In the genomic region with DNA sequence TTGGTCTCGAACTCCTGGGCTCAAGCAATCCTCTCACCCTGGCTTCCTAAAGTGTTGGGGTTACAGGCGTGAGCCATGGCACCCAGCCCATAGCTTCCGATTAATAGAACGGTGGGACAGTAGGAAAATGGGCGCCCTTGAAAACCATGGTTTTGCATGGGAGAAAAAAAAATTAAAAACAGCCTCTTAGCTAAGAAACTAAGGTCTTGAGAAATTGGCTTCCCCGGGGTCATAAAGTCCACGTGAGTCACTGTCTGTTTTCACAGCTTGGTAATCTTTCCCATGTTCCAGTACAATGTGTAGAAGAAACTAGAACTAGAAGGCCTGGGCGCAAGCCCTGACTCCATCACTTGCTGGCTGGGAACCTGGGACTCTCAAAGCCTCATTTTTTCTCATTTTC, we compare ENCODE assay signal across 11 cellular contexts. TPM values are rescaled to one million over a fixed set of nuclear protein-coding genes. Genes with fewer than 3 reads are reported as not detected.
DNase-seq lines count a peak whose midpoint lies in the region; ATAC-seq and TF ChIP-seq lines count a peak whose summit lies in the region.
"Had no signal": no experiment of that assay in that cellular context is flagged by ENCODE, and none has a peak within 500 bp of the region (broad histone marks: within the 10 kb centered on the region; RNA-seq: fewer than 3 reads in every experiment).

No MANE protein-coding gene starts in this region.

- TF ChIP-seq CTCF in mammary epithelial cell (conservative IDR thresholded peaks at IDR 0.05 in 1 of 2, IDR thresholded peaks at IDR 0.05 in 1 of 2; ENCODE audit: extremely low read depth in 1 of 2, insufficient read depth in 1 of 2, low read depth in 1 of 2, low read length in 2 of 2) (no peak), right lobe of liver (IDR thresholded peaks at IDR 0.05) (no peak), tibial artery (IDR thresholded peaks at IDR 0.05) (no peak), prostate gland (IDR thresholded peaks at IDR 0.05) (no peak), nephron progenitor cell (IDR thresholded peaks at IDR 0.05) (no peak)

- peaks cover 50% of the 10 kb centered on the region for H3K4me1 Mint-ChIP-seq in activated CD4-positive, alpha-beta T cell treated with anti-CD3 and anti-CD28 coated beads, Interleukin-2, amount 10 ng/mL, durations not matched to agents 7 days and 5 days
- H3K4me1 Mint-ChIP-seq in nephron progenitor cell, result peaks cover 30% of the 10 kb centered on the region

- H3K27ac Mint-ChIP-seq in activated CD4-positive, alpha-beta T cell treated with anti-CD3 and anti-CD28 coated beads, Interleukin-2, amount 10 ng/mL, durations not matched to agents 7 days and 5 days, result peak overlapping the region; percentile 4
- no peak overlapping the region for H3K27ac Mint-ChIP-seq in nephron progenitor cell
- H3K27ac Mint-ChIP-seq: activated T-helper 1 cell treated with anti-CD3 and anti-CD28 coated beads, Interleukin-12 subunit alpha, Interleukin-12 subunit beta, Interleukin-2, Interleukin-4 antibody, amounts not matched to agents 30 ng/mL and 10 ng/mL and 1 ng/mL, durations not matched to agents 14 hours and 24 hours and 36 hours had no signal

- TF ChIP-seq POLR2A in right lobe of liver (IDR thresholded peaks at IDR 0.05), result no peak
- TF ChIP-seq POLR2A in prostate gland (IDR thresholded peaks at IDR 0.05), result no peak

- no TSS peak for BruUV-seq in mammary epithelial cell (replicated peaks; lab: Mats Ljungman, UMichigan)

- H3K27ac ChIP-seq in mammary epithelial cell (ENCODE audit: insufficient read depth, low read depth, low read length) (peak overlapping the region; percentile 14), right lobe of liver (peak overlapping the region in 2 of 3 donors; percentile 5 to 28), tibial artery (peak overlapping the region; percentile 67 to 70), prostate gland (peak overlapping the region in 1 of 2 donors; percentile 3)
- H3K27ac ChIP-seq: C4-2B had no signal

- ATAC-seq in right lobe of liver (peak; percentile 42 to 76 (median 46)), HG02884 (IDR thresholded peaks at IDR 0.05; ENCODE audit: unreplicated experiment) (no peak)

- 83% methylated on average over 4 of the region's 8 CpGs for WGBS in mammary epithelial cell (ENCODE audit: low coverage, missing lambda C conversion rate)
- 68% methylated on average over 8 of the region's 8 CpGs for WGBS in right lobe of liver (ENCODE audit: insufficient coverage, low coverage, low lambda C conversion rate, missing lambda C conversion rate)
- 79% methylated on average over 8 of the region's 8 CpGs for WGBS in prostate gland

- peaks cover 14% of the 10 kb centered on the region for H3K9me3 Mint-ChIP-seq in activated CD4-positive, alpha-beta T cell treated with anti-CD3 and anti-CD28 coated beads, Interleukin-2, amount 10 ng/mL, durations not matched to agents 7 days and 5 days
- H3K9me3 Mint-ChIP-seq in nephron progenitor cell, result peaks cover 41% of the 10 kb centered on the region

- peaks cover 17% of the 10 kb centered on the region for H3K4me1 ChIP-seq in mammary epithelial cell (ENCODE audit: insufficient read depth, low read length)
- H3K4me1 ChIP-seq in right lobe of liver, result peaks cover 0 to 57% (median 8%) of the 10 kb centered on the region in 4 donors
- peaks cover 3 to 87% (median 51%) of the 10 kb centered on the region in 4 donors for H3K4me1 ChIP-seq in tibial artery
- peaks cover 3% of the 10 kb centered on the region for H3K4me1 ChIP-seq in prostate gland (replicated peaks)

- in situ Hi-C loops in mammary epithelial cell (cut with MboI; ENCODE audit: low sequenced_read_pairs in 2 of 2), result no loop called here

- dilution Hi-C loops in mammary epithelial cell (cut with HindIII; ENCODE audit: low sequenced_read_pairs), result no loop called here

- POLR2A ChIA-PET in activated CD4-positive, alpha-beta T cell treated with anti-CD3 and anti-CD28 coated beads, Interleukin-2, amount 10 ng/mL, durations not matched to agents 7 days and 5 days (lab: Charles Lee), result no interaction called here

- H3K27me3 ChIP-seq in mammary epithelial cell (ENCODE audit: insufficient read depth, low read length) (no peaks in the 10 kb centered on the region), right lobe of liver (no peaks in the 10 kb centered on the region), tibial artery (no peaks in the 10 kb centered on the region), prostate gland (replicated peaks; ENCODE audit: insufficient read depth) (no peaks in the 10 kb centered on the region)

- intact Hi-C loops in mammary epithelial cell (cut with micrococcal nuclease) (no loop called here), right lobe of liver (cut with DNase I) (no loop called here), tibial artery (cut with DNase I; ENCODE audit: low total_unique reads) (no loop called here), prostate gland (cut with DNase I) (no loop called here)

- H3K79me2 ChIP-seq in mammary epithelial cell (ENCODE audit: insufficient read depth, low read length), result peaks cover 100% of the 10 kb centered on the region

- CTCF ChIA-PET in activated CD4-positive, alpha-beta T cell treated with anti-CD3 and anti-CD28 coated beads, Interleukin-2, amount 10 ng/mL, durations not matched to agents 7 days and 5 days (lab: Charles Lee), result interaction anchor here (0.9 to 3.1 kb wide), 2 partner anchors 16 to 43 kb away, joined by 3 to 14 read pairs; no protein-coding TSS in a partner anchor
- CTCF ChIA-PET in mammary epithelial cell (lab: Charles Lee; ENCODE audit: low non-redundant PET), result no interaction called here

- no peak for DNase-seq in activated CD4-positive, alpha-beta T cell treated with anti-CD3 and anti-CD28 coated beads, Interleukin-2, amount 10 ng/mL, durations not matched to agents 7 days and 5 days
- no peak for DNase-seq in activated CD4-positive, alpha-beta T cell treated with anti-CD3 and anti-CD28 coated beads, Interleukin-2, amount 50 U/mL, for 4 hours
- DNase-seq in mammary epithelial cell (peak; percentile 74), right lobe of liver (no peak), tibial artery (peak; percentile 52 to 75), prostate gland (ENCODE audit: low spot score) (no peak), nephron progenitor cell (no peak)
- DNase-seq: NCI-H510A treated with DMSO at 0.1 percent for 48 hours had no signal

- no peak overlapping the region for H3K9ac ChIP-seq in mammary epithelial cell (ENCODE audit: insufficient read depth, low read length)

- H3K27me3 Mint-ChIP-seq in activated CD4-positive, alpha-beta T cell treated with anti-CD3 and anti-CD28 coated beads, Interleukin-2, amount 10 ng/mL, durations not matched to agents 7 days and 5 days, result no peaks in the 10 kb centered on the region
- no peaks in the 10 kb centered on the region for H3K27me3 Mint-ChIP-seq in nephron progenitor cell (ENCODE audit: low read depth, poor library complexity)

- H4K20me1 ChIP-seq in mammary epithelial cell (ENCODE audit: insufficient read depth, low read length), result no peaks in the 10 kb centered on the region

- H3K36me3 ChIP-seq in mammary epithelial cell (ENCODE audit: insufficient read depth, low read length) (no peaks in the 10 kb centered on the region), right lobe of liver (no peaks in the 10 kb centered on the region), tibial artery (no peaks in the 10 kb centered on the region), prostate gland (no peaks in the 10 kb centered on the region)

- H2AFZ ChIP-seq in mammary epithelial cell (ENCODE audit: low read depth, low read length), result no peak overlapping the region

- H3K4me2 ChIP-seq in mammary epithelial cell (ENCODE audit: insufficient read depth, low read depth, low read length), result no peak overlapping the region

- H3K36me3 Mint-ChIP-seq in activated CD4-positive, alpha-beta T cell treated with anti-CD3 and anti-CD28 coated beads, Interleukin-2, amount 10 ng/mL, durations not matched to agents 7 days and 5 days (ENCODE audit: low read depth), result peaks cover 57% of the 10 kb centered on the region
- H3K36me3 Mint-ChIP-seq in nephron progenitor cell (ENCODE audit: low read depth), result peaks cover 42% of the 10 kb centered on the region

- H3K4me3 ChIP-seq in mammary epithelial cell (replicated peaks in 1 of 3; ENCODE audit: insufficient read depth in 1 of 3, low read depth in 2 of 3, low read length in 3 of 3), result no peak overlapping the region
- H3K4me3 ChIP-seq in right lobe of liver, result no peak overlapping the region
- no peak overlapping the region for H3K4me3 ChIP-seq in tibial artery
- no peak overlapping the region for H3K4me3 ChIP-seq in prostate gland

- H3K4me3 Mint-ChIP-seq in activated CD4-positive, alpha-beta T cell treated with anti-CD3 and anti-CD28 coated beads, Interleukin-2, amount 10 ng/mL, durations not matched to agents 7 days and 5 days, result no peak overlapping the region
- no peak overlapping the region for H3K4me3 Mint-ChIP-seq in nephron progenitor cell
- H3K4me3 Mint-ChIP-seq: activated T-helper 1 cell treated with anti-CD3 and anti-CD28 coated beads, Interleukin-12 subunit alpha, Interleukin-12 subunit beta, Interleukin-2, Interleukin-4 antibody, amounts not matched to agents 30 ng/mL and 10 ng/mL and 1 ng/mL, durations not matched to agents 14 hours and 24 hours and 36 hours had no signal

- H3K9me3 ChIP-seq in mammary epithelial cell (replicated peaks; ENCODE audit: insufficient read depth, low read length) (no peaks in the 10 kb centered on the region), right lobe of liver (no peaks in the 10 kb centered on the region), tibial artery (no peaks in the 10 kb centered on the region), prostate gland (no peaks in the 10 kb centered on the region)

RNA-seq across cellular contexts. Expression of gene B3GNT2, which starts 20.7 kb away (rescaled TPM):
- total RNA-seq in activated CD4-positive, alpha-beta T cell treated with anti-CD3 and anti-CD28 coated beads, Interleukin-2, amount 10 ng/mL, durations not matched to agents 7 days and 5 days, result 10 to 100 TPM; 28.0 to 30.6 TPM
- total RNA-seq in mammary epithelial cell (10 to 100 TPM; 35.2 to 44.8 TPM), right lobe of liver (10 to 100 TPM in 3 of 6 experiments, 1 to 10 TPM in 3; 9.1 to 11.0 (median 9.9) TPM), prostate gland (10 to 100 TPM in 1 of 2 donors, 1 to 10 TPM in 1; 8.5 to 18.7 TPM)
- polyA plus RNA-seq in mammary epithelial cell, result 21.2 TPM
- polyA minus RNA-seq in mammary epithelial cell, result 32.4 TPM

Comparison
In these comparisons a context has a peak if more than half of its experiments do, and no peak if none do; other contexts are left out.
1. DNase-seq: peak in mammary epithelial cell (single experiment) and tibial artery (2 of 2); none in activated CD4-positive, alpha-beta T cell treated with anti-CD3 and anti-CD28 coated beads, Interleukin-2, amount 10 ng/mL, durations not matched to agents 7 days and 5 days (single experiment), activated CD4-positive, alpha-beta T cell treated with anti-CD3 and anti-CD28 coated beads, Interleukin-2, amount 50 U/mL, for 4 hours (0 of 2), right lobe of liver (0 of 3), prostate gland (single experiment) and nephron progenitor cell (single experiment).